18 cellular contexts compared by ENCODE assay signal in genomic region chr2:148968776-148969175, GRCh38.
"Had no signal": no experiment of that assay in that cellular context is flagged by ENCODE, and none has a peak within 500 bp of the region (broad histone marks: within the 10 kb centered on the region; RNA-seq: fewer than 3 reads in every experiment).

No MANE protein-coding gene starts in this region.

- H3K27me3 ChIP-seq: brain microvascular endothelial cell, upper lobe of left lung had no signal

- H3K9me3 Mint-ChIP-seq: activated naive CD4-positive, alpha-beta T cell treated with anti-CD3 and anti-CD28 coated beads, Interleukin-2, amount 50 U/mL, for 24 hours; immature natural killer cell; naive B cell had no signal

- H3K9me3 ChIP-seq: lower lobe of right lung, upper lobe of left lung had no signal

- H3K27me3 Mint-ChIP-seq: activated naive CD4-positive, alpha-beta T cell treated with anti-CD3 and anti-CD28 coated beads, Interleukin-2, amount 50 U/mL, for 24 hours; naive B cell; progenitor cell of endocrine pancreas had no signal

- H3K36me3 ChIP-seq: brain microvascular endothelial cell, lower lobe of right lung, upper lobe of left lung, WERI-Rb-1 had no signal

- H3K27ac Mint-ChIP-seq: activated naive CD4-positive, alpha-beta T cell treated with anti-CD3 and anti-CD28 coated beads, Interleukin-2, amount 50 U/mL, for 24 hours; immature natural killer cell; progenitor cell of endocrine pancreas had no signal

- H3K4me3 Mint-ChIP-seq: activated naive CD4-positive, alpha-beta T cell treated with anti-CD3 and anti-CD28 coated beads, Interleukin-2, amount 50 U/mL, for 24 hours; immature natural killer cell; naive B cell had no signal

- H3K36me3 Mint-ChIP-seq: activated naive CD4-positive, alpha-beta T cell treated with anti-CD3 and anti-CD28 coated beads, Interleukin-2, amount 50 U/mL, for 24 hours; immature natural killer cell; naive B cell had no signal

- ATAC-seq: foreskin keratinocyte, left lobe of liver, lower lobe of right lung had no signal

- DNase-seq: activated CD4-positive, CD25-positive, alpha-beta regulatory T cell treated with anti-CD3 and anti-CD28 coated beads, Interleukin-2, amount 50 U/mL, for 72 hours; activated gamma-delta T cell treated with Interleukin-2 at 50 U/mL for 16 hours; activated T-cell treated with anti-CD3 and anti-CD28 coated beads, Interleukin-2, amount 50 U/mL, for 1 hour; anterior cingulate cortex; brain microvascular endothelial cell; dermis blood vessel endothelial cell; effector memory CD4-positive, alpha-beta T cell; foreskin keratinocyte; immature natural killer cell; lower lobe of right lung; naive B cell; stimulated activated CD4-positive, alpha-beta T cell treated with anti-CD3 and anti-CD28 coated beads, Interleukin-4, amount 100 ng/mL, for 24 hours; stimulated activated naive CD4-positive, alpha-beta T cell treated with Interleukin-2 at 50 U/mL for 16 hours; upper lobe of left lung; WERI-Rb-1 had no signal

- H3K4me3 ChIP-seq: lower lobe of right lung, upper lobe of left lung had no signal

- H3K4me1 ChIP-seq: foreskin keratinocyte had no signal

- H3K27ac ChIP-seq: brain microvascular endothelial cell, foreskin keratinocyte, lower lobe of right lung, upper lobe of left lung, WERI-Rb-1 had no signal
